In genomic region chr1:205321959-205322283, GRCh38 we compare ENCODE assay signal across 8 cellular contexts. TPM values are rescaled to one million over a fixed set of nuclear protein-coding genes. Genes with fewer than 3 reads are reported as not detected.
A peak's percentile ranks its signal among the peaks of the same experiment; 100 is the strongest.
DNase-seq lines count a peak whose midpoint lies in the region; ATAC-seq and TF ChIP-seq lines count a peak whose summit lies in the region.

No MANE protein-coding gene starts in this region.

- H3F3A ChIP-seq in MM.1S (ENCODE audit: insufficient read depth, low read length): peaks cover 10% of the 10 kb centered on the region

- no peaks in the 10 kb centered on the region for H4K20me1 ChIP-seq in MM.1S (ENCODE audit: insufficient read depth, low read length)

- H3K4me1 Mint-ChIP-seq in dendritic cell treated with granulocyte-macrophage colony-stimulating factor and Interleukin-4, amounts not matched to agents 40 ng/mL and 50 ng/mL, for 4 days (ENCODE audit: low read depth): peaks cover 57% of the 10 kb centered on the region
- H3K4me1 Mint-ChIP-seq in osteocyte (ENCODE audit: unreplicated experiment): peaks cover 64% of the 10 kb centered on the region

- H3K27ac ChIP-seq in C4-2B (peak overlapping the region; percentile 99), MM.1S (ENCODE audit: low read length) (no peak overlapping the region), caudate nucleus (ENCODE audit: low read depth, low read length) (no peak overlapping the region), testis (no peak overlapping the region)

- H3K9me3 Mint-ChIP-seq in dendritic cell treated with granulocyte-macrophage colony-stimulating factor and Interleukin-4, amounts not matched to agents 40 ng/mL and 50 ng/mL, for 4 days: no peaks in the 10 kb centered on the region
- H3K9me3 Mint-ChIP-seq in osteocyte (ENCODE audit: unreplicated experiment): no peaks in the 10 kb centered on the region

- H3K36me3 ChIP-seq in MM.1S (replicated peaks; ENCODE audit: insufficient read depth, low read length): no peaks in the 10 kb centered on the region
- H3K36me3 ChIP-seq in testis (ENCODE audit: low read depth, missing control alignments): no peaks in the 10 kb centered on the region

- H3K27me3 ChIP-seq in MM.1S (replicated peaks; ENCODE audit: insufficient read depth, low read length): no peaks in the 10 kb centered on the region
- no peaks in the 10 kb centered on the region for H3K27me3 ChIP-seq in testis

- H3K27ac Mint-ChIP-seq in dendritic cell treated with granulocyte-macrophage colony-stimulating factor and Interleukin-4, amounts not matched to agents 40 ng/mL and 50 ng/mL, for 4 days: peak overlapping the region; percentile 91
- no peak overlapping the region for H3K27ac Mint-ChIP-seq in osteocyte (ENCODE audit: unreplicated experiment)

- peaks cover 45% of the 10 kb centered on the region for H3K79me2 ChIP-seq in MM.1S (ENCODE audit: low read length)

- no peak overlapping the region for H3K9ac ChIP-seq in MM.1S (ENCODE audit: low read length)

- intact Hi-C loops in dendritic cell treated with granulocyte-macrophage colony-stimulating factor and Interleukin-4, amounts not matched to agents 40 ng/mL and 50 ng/mL, for 4 days (cut with micrococcal nuclease): loop anchor here (5.0 kb wide), 1 partner anchor 35 kb away; no protein-coding TSS in a partner anchor
- intact Hi-C loops in testis (cut with DNase I; ENCODE audit: low total_unique reads): no loop called here

- H2AFZ ChIP-seq in MM.1S (ENCODE audit: low read length): peak overlapping the region; percentile 74

- 60 to 69% methylated on average over 3 to 5 of the region's 5 CpGs for WGBS in testis, 2 donors

- TF ChIP-seq POLR2A in testis (IDR thresholded peaks at IDR 0.05): no peak

- H3K36me3 Mint-ChIP-seq in dendritic cell treated with granulocyte-macrophage colony-stimulating factor and Interleukin-4, amounts not matched to agents 40 ng/mL and 50 ng/mL, for 4 days (ENCODE audit: low read depth): peaks cover 20% of the 10 kb centered on the region
- no peaks in the 10 kb centered on the region for H3K36me3 Mint-ChIP-seq in osteocyte (ENCODE audit: unreplicated experiment)

- DNase-seq in MM.1S (no peak), osteocyte (ENCODE audit: extremely low spot score, unreplicated experiment) (no peak), caudate nucleus (lab: John Stamatoyannopoulos, UW) (no peak), testis (no peak), NCI-H146 treated with DMSO at 0.1 percent for 48 hours (lab: John Stamatoyannopoulos, UW; ENCODE audit: unreplicated experiment) (no peak)

- H3K27me3 Mint-ChIP-seq in dendritic cell treated with granulocyte-macrophage colony-stimulating factor and Interleukin-4, amounts not matched to agents 40 ng/mL and 50 ng/mL, for 4 days: peaks cover 14% of the 10 kb centered on the region
- H3K27me3 Mint-ChIP-seq in osteocyte (ENCODE audit: unreplicated experiment): peaks cover 3% of the 10 kb centered on the region

- no peaks in the 10 kb centered on the region for H3K9me2 ChIP-seq in MM.1S (replicated peaks; ENCODE audit: insufficient read depth, low read length)

- H3K9me3 ChIP-seq in MM.1S (replicated peaks; ENCODE audit: insufficient read depth, low read length) (no peaks in the 10 kb centered on the region), testis (no peaks in the 10 kb centered on the region)

- peak overlapping the region; percentile 92 for H3K4me2 ChIP-seq in MM.1S (ENCODE audit: low read depth, low read length)

- H3K4me3 Mint-ChIP-seq in dendritic cell treated with granulocyte-macrophage colony-stimulating factor and Interleukin-4, amounts not matched to agents 40 ng/mL and 50 ng/mL, for 4 days: no peak overlapping the region
- H3K4me3 Mint-ChIP-seq in osteocyte (ENCODE audit: unreplicated experiment): peak overlapping the region; percentile 2

- H3K4me3 ChIP-seq in MM.1S (ENCODE audit: low read length) (peak overlapping the region; percentile 92), testis (peak overlapping the region in 1 of 2 donors; percentile 73)

- no peak for ATAC-seq in GM18873 (IDR thresholded peaks at IDR 0.05; ENCODE audit: low FRiP score, unreplicated experiment)

- H3K4me1 ChIP-seq in MM.1S (ENCODE audit: low read length): peaks cover 41% of the 10 kb centered on the region
- H3K4me1 ChIP-seq in testis: peaks cover 23% of the 10 kb centered on the region

- TF ChIP-seq CTCF in C4-2B (conservative IDR thresholded peaks at IDR 0.05) (no peak), MM.1S (IDR thresholded peaks at IDR 0.05; ENCODE audit: low read length) (no peak), osteocyte (IDR thresholded peaks at IDR 0.05) (no peak), testis (IDR thresholded peaks at IDR 0.05) (no peak)

RNA-seq across cellular contexts. Expression of gene NUAK2, which starts 0.4 kb away (rescaled TPM):
- 4.3 and 4.5 TPM in 2 replicates for total RNA-seq in osteocyte
- total RNA-seq in testis: 10 to 100 TPM; 13.4 to 19.6 TPM
- 7.2 TPM for polyA plus RNA-seq in testis (ENCODE audit: insufficient read depth, low read depth, low replicate concordance)

RNA-seq across cellular contexts. Expression of gene KLHDC8A, which starts 34.8 kb away (rescaled TPM):
- total RNA-seq in osteocyte (not detected in 2 replicates), testis (10 to 100 TPM; 11.7 to 12.9 TPM)
- polyA plus RNA-seq in testis (ENCODE audit: insufficient read depth, low read depth, low replicate concordance): 10.5 TPM

Comparison
In these comparisons a context has a peak if more than half of its experiments do, and no peak if none do; other contexts are left out.
1. RNA of gene KLHDC8A, which starts 34.8 kb away (total RNA-seq): 11.7 to 12.9 TPM in testis; not detected in osteocyte; every median in the first group is over 10 times any median in the second.